Comparison of ENCODE assay signal across 19 cellular contexts in genomic region chr2:10385501-10385900, GRCh38.
A peak's percentile ranks its signal among the peaks of the same experiment; 100 is the strongest.
DNase-seq lines count a peak whose midpoint lies in the region; ATAC-seq and TF ChIP-seq lines count a peak whose summit lies in the region.
"Had no signal": no experiment of that assay in that cellular context is flagged by ENCODE, and none has a peak within 500 bp of the region (broad histone marks: within the 10 kb centered on the region; RNA-seq: fewer than 3 reads in every experiment).

No MANE protein-coding gene starts in this region.

- CTCF ChIA-PET in WTC11 (lab: Charles Lee): interaction anchor here (1.9 kb wide), 1 partner anchor 23 kb away, joined by 13 read pairs; no protein-coding TSS in a partner anchor

- no peak overlapping the region for H4K8ac ChIP-seq in neuronal stem cell (ENCODE audit: low read depth, low read length)

- TF ChIP-seq CTCF in HFFc6 (IDR thresholded peaks at IDR 0.05): no peak
- no peak for TF ChIP-seq CTCF in WTC11 (IDR thresholded peaks at IDR 0.05)

- H3K14ac ChIP-seq in neuronal stem cell (ENCODE audit: low read length): no peak overlapping the region

- H4K91ac ChIP-seq in neuronal stem cell (ENCODE audit: low read depth, low read length, poor library complexity): no peak overlapping the region

- H3K4me2 ChIP-seq in BLaER1 treated with 17β-estradiol and CSF1 and Interleukin-3, amounts not matched to agents 10 nM and 100 nM: peak overlapping the region; percentile 61 to 97 (median 86)
- H3K4me2 ChIP-seq in neuronal stem cell (ENCODE audit: insufficient read depth, low read length, poor library complexity, severe bottlenecking): no peak overlapping the region

- DNase-seq in HFFc6: no peak
- peak; percentile 80 for DNase-seq in astrocyte of the hippocampus (ENCODE audit: low read depth, low spot score)
- no peak for DNase-seq in neuronal stem cell (ENCODE audit: low spot score)
- no peak for DNase-seq in WTC11 (ENCODE audit: low spot score)
- DNase-seq in aorta: no peak
- DNase-seq in HCEC 1CT: no peak
- no peak for DNase-seq in NCI-H774 (lab: John Stamatoyannopoulos, UW)
- DNase-seq: activated CD4-positive, alpha-beta T cell treated with anti-CD3 and anti-CD28 coated beads, Interleukin-2, amount 10 ng/mL, durations not matched to agents 7 days and 5 days; activated naive CD4-positive, alpha-beta T cell treated with anti-CD3 and anti-CD28 coated beads for 36 hours; activated T-cell treated with anti-CD3 and anti-CD28 coated beads, Interleukin-2, amount 50 U/mL, for 1 hour; body of pancreas; gastrocnemius medialis; left colon; MM.1S had no signal

- H2BK12ac ChIP-seq in neuronal stem cell (ENCODE audit: low read length): no peak overlapping the region

- peaks cover 53% of the 10 kb centered on the region for H3K4me1 Mint-ChIP-seq in HFFc6 (ENCODE audit: low read depth)
- H3K4me1 Mint-ChIP-seq in WTC11: peaks cover 45% of the 10 kb centered on the region

- H3K9me3 Mint-ChIP-seq in HFFc6: no peaks in the 10 kb centered on the region
- H3K9me3 Mint-ChIP-seq in WTC11: no peaks in the 10 kb centered on the region
- H3K9me3 Mint-ChIP-seq: activated CD4-positive, alpha-beta T cell treated with anti-CD3 and anti-CD28 coated beads, Interleukin-2, amount 10 ng/mL, durations not matched to agents 7 days and 5 days; activated naive CD4-positive, alpha-beta T cell treated with anti-CD3 and anti-CD28 coated beads for 36 hours; dendritic cell treated with granulocyte-macrophage colony-stimulating factor and Interleukin-4, amounts not matched to agents 40 ng/mL and 50 ng/mL, for 4 days had no signal

- no peaks in the 10 kb centered on the region for H3K27me3 ChIP-seq in BLaER1 treated with 17β-estradiol and CSF1 and Interleukin-3, amounts not matched to agents 10 nM and 100 nM
- H3K27me3 ChIP-seq in neuronal stem cell (ENCODE audit: control insufficient read depth in 3 of 3, insufficient read depth in 3 of 3, low read depth in 1 of 3, low read length in 3 of 3) (no peaks in the 10 kb centered on the region), aorta (ENCODE audit: control insufficient read depth in 1 of 2, insufficient read depth in 2 of 2, low read length in 1 of 2) (no peaks in the 10 kb centered on the region)
- H3K27me3 ChIP-seq: body of pancreas, gastrocnemius medialis had no signal

- WGBS in neuronal stem cell (ENCODE audit: extremely low coverage in 2 of 2, insufficient read length in 2 of 2, insufficient replicate concordance in 1 of 2), 2 donors: no CpG with 5 or more reads among the region's 17 CpGs
- WGBS in aorta, 2 donors: 95 to 96% methylated on average over 17 of the region's 17 CpGs

- H3K79me1 ChIP-seq in neuronal stem cell (ENCODE audit: low read depth, low read length): no peaks in the 10 kb centered on the region

- POLR2A ChIA-PET in WTC11 (lab: Charles Lee): no interaction called here

- ATAC-seq in WTC11: no peak
- ATAC-seq in aorta (ENCODE audit: low FRiP score): no peak
- ATAC-seq: body of pancreas, gastrocnemius medialis, left colon, mucosa of descending colon had no signal

- H3K27ac Mint-ChIP-seq in HFFc6 (peak overlapping the region; percentile 91), WTC11 (no peak overlapping the region)
- H3K27ac Mint-ChIP-seq: activated naive CD4-positive, alpha-beta T cell treated with anti-CD3 and anti-CD28 coated beads for 36 hours had no signal

- no peak overlapping the region for H2BK120ac ChIP-seq in neuronal stem cell (ENCODE audit: low read depth, low read length)

- peaks cover 85 to 100% (median 96%) of the 10 kb centered on the region in 11 experiments for H4K20me1 ChIP-seq in BLaER1 treated with 17β-estradiol and CSF1 and Interleukin-3, amounts not matched to agents 10 nM and 100 nM

- H3K9me3 ChIP-seq in BLaER1 treated with 17β-estradiol and CSF1 and Interleukin-3, amounts not matched to agents 10 nM and 100 nM (replicated peaks in 1 of 11): no peaks in the 10 kb centered on the region
- H3K9me3 ChIP-seq in neuronal stem cell (replicated peaks in 1 of 2; ENCODE audit: control insufficient read depth in 2 of 2, insufficient read depth in 1 of 2, low read depth in 1 of 2, low read length in 2 of 2) (peaks cover 0 to 8% of the 10 kb centered on the region in 2 donors), aorta (ENCODE audit: control insufficient read depth, low read length) (no peaks in the 10 kb centered on the region)
- H3K9me3 ChIP-seq: body of pancreas, gastrocnemius medialis, mucosa of descending colon, thoracic aorta had no signal

- H3K27me3 Mint-ChIP-seq in HFFc6 (ENCODE audit: insufficient read depth): no peaks in the 10 kb centered on the region; the same call in 1 of the 2 replicates
- H3K27me3 Mint-ChIP-seq in WTC11 (ENCODE audit: low read depth): no peaks in the 10 kb centered on the region
- H3K27me3 Mint-ChIP-seq: activated CD4-positive, alpha-beta T cell treated with anti-CD3 and anti-CD28 coated beads, Interleukin-2, amount 10 ng/mL, durations not matched to agents 7 days and 5 days; dendritic cell treated with granulocyte-macrophage colony-stimulating factor and Interleukin-4, amounts not matched to agents 40 ng/mL and 50 ng/mL, for 4 days had no signal

- no peak overlapping the region for H3K4me3 ChIP-seq in BLaER1 treated with 17β-estradiol and CSF1 and Interleukin-3, amounts not matched to agents 10 nM and 100 nM
- H3K4me3 ChIP-seq in neuronal stem cell (ENCODE audit: low read length in 2 of 2): no peak overlapping the region
- H3K4me3 ChIP-seq in aorta (ENCODE audit: low read length in 2 of 2): no peak overlapping the region
- H3K4me3 ChIP-seq: body of pancreas, gastrocnemius medialis, mucosa of descending colon, thoracic aorta had no signal

- no peak overlapping the region for H3K23ac ChIP-seq in neuronal stem cell (ENCODE audit: low read depth, low read length, poor library complexity)

- H2AFZ ChIP-seq in neuronal stem cell (ENCODE audit: low read length): no peak overlapping the region

- H3K4me3 Mint-ChIP-seq in HFFc6 (peak overlapping the region; percentile 81; the same call in 1 of the 2 replicates), WTC11 (no peak overlapping the region)
- H3K4me3 Mint-ChIP-seq: activated CD4-positive, alpha-beta T cell treated with anti-CD3 and anti-CD28 coated beads, Interleukin-2, amount 10 ng/mL, durations not matched to agents 7 days and 5 days; activated naive CD4-positive, alpha-beta T cell treated with anti-CD3 and anti-CD28 coated beads for 36 hours; dendritic cell treated with granulocyte-macrophage colony-stimulating factor and Interleukin-4, amounts not matched to agents 40 ng/mL and 50 ng/mL, for 4 days had no signal

- H2BK5ac ChIP-seq in neuronal stem cell (ENCODE audit: low read length): no peak overlapping the region

- H3K27ac ChIP-seq in BLaER1 treated with 17β-estradiol and CSF1 and Interleukin-3, amounts not matched to agents 10 nM and 100 nM: peak overlapping the region in 5 of 11 experiments; percentile 7 to 88 (median 24); a peak in 4 of 22 replicates
- H3K27ac ChIP-seq in neuronal stem cell (replicated peaks; ENCODE audit: low read length) (no peak overlapping the region), aorta (ENCODE audit: low read depth in 1 of 2, low read length in 2 of 2) (no peak overlapping the region)
- H3K27ac ChIP-seq: body of pancreas, epithelial cell of prostate, gastrocnemius medialis, thoracic aorta had no signal

- peak overlapping the region; percentile 11 for H3K18ac ChIP-seq in neuronal stem cell (ENCODE audit: low read length)

- peaks cover 82 to 100% (median 100%) of the 10 kb centered on the region in 10 experiments for H3K4me1 ChIP-seq in BLaER1 treated with 17β-estradiol and CSF1 and Interleukin-3, amounts not matched to agents 10 nM and 100 nM
- peaks cover 11 to 13% of the 10 kb centered on the region in 2 donors for H3K4me1 ChIP-seq in neuronal stem cell (ENCODE audit: control insufficient read depth in 2 of 2, insufficient read depth in 1 of 2, low read depth in 1 of 2, low read length in 2 of 2)
- H3K4me1 ChIP-seq in aorta (ENCODE audit: control insufficient read depth in 1 of 2, insufficient read depth in 2 of 2, low read length in 2 of 2): no peaks in the 10 kb centered on the region

- intact Hi-C loops in aorta (cut with DNase I): no loop called here

- H2AK5ac ChIP-seq in neuronal stem cell (ENCODE audit: low read depth, low read length): peak overlapping the region; percentile 70

- peaks cover 0 to 22% (median 0%) of the 10 kb centered on the region in 11 experiments; a peak in 4 of 22 replicates for H3K36me3 ChIP-seq in BLaER1 treated with 17β-estradiol and CSF1 and Interleukin-3, amounts not matched to agents 10 nM and 100 nM
- no peaks in the 10 kb centered on the region for H3K36me3 ChIP-seq in neuronal stem cell (replicated peaks in 1 of 2; ENCODE audit: control insufficient read depth in 2 of 2, insufficient read depth in 2 of 2, low read length in 2 of 2)
- H3K36me3 ChIP-seq in aorta (ENCODE audit: control insufficient read depth in 1 of 2, insufficient read depth in 2 of 2, low read length in 1 of 2): no peaks in the 10 kb centered on the region
- H3K36me3 ChIP-seq: gastrocnemius medialis, thoracic aorta had no signal

- H3K9ac ChIP-seq in BLaER1 treated with 17β-estradiol and CSF1 and Interleukin-3, amounts not matched to agents 10 nM and 100 nM: no peak overlapping the region
- H3K9ac ChIP-seq in neuronal stem cell (ENCODE audit: low read depth, low read length, poor library complexity): no peak overlapping the region

- H3K4ac ChIP-seq in neuronal stem cell (ENCODE audit: low read length): no peak overlapping the region

- no peak overlapping the region for H2BK15ac ChIP-seq in neuronal stem cell (ENCODE audit: low read length)

- H3K36me3 Mint-ChIP-seq in HFFc6 (ENCODE audit: low read depth) (no peaks in the 10 kb centered on the region), WTC11 (no peaks in the 10 kb centered on the region)

TF ChIP-seq in WTC11, 78 proteins besides CTCF, POLR2A, EP300 and RAD21 (continues in another document):
- no peak for TF ChIP-seq IRF2 (CRISPR knock-in tag; IDR thresholded peaks at IDR 0.05; ENCODE audit: borderline replicate concordance, low read depth)
- TF ChIP-seq E2F1 (CRISPR knock-in tag; IDR thresholded peaks at IDR 0.05): no peak
